3 cellular contexts compared by ENCODE assay signal in the genomic region with DNA sequence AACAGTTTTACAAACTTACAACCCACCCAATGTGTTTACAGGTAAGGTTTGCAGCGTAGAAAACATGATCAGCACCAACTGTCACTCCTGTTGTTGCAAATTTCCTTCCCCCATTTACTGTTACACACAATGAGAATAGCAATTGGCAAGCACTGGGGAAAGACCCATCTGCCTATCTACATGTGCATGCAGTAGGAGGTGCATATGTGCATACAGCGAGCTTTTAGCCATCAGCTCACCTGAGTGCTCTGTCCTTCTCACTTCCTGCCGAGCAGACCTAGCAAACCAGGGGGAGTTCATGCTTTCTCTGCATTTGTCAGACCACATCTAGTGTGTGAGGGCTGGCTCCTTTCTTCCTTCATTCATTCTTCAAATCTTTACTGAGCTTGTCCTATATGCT.
TF ChIP-seq lines count a peak whose summit lies in the region.

No MANE protein-coding gene starts in this region.

TF ChIP-seq in GM23338, 12 proteins besides CTCF, POLR2A, EP300 and RAD21 (continues in another document):
- TF ChIP-seq NANOG (IDR thresholded peaks at IDR 0.05; ENCODE audit: borderline replicate concordance) (no peak), ETS1 (IDR thresholded peaks at IDR 0.05) (no peak)
- TF ChIP-seq, protein P1, sequence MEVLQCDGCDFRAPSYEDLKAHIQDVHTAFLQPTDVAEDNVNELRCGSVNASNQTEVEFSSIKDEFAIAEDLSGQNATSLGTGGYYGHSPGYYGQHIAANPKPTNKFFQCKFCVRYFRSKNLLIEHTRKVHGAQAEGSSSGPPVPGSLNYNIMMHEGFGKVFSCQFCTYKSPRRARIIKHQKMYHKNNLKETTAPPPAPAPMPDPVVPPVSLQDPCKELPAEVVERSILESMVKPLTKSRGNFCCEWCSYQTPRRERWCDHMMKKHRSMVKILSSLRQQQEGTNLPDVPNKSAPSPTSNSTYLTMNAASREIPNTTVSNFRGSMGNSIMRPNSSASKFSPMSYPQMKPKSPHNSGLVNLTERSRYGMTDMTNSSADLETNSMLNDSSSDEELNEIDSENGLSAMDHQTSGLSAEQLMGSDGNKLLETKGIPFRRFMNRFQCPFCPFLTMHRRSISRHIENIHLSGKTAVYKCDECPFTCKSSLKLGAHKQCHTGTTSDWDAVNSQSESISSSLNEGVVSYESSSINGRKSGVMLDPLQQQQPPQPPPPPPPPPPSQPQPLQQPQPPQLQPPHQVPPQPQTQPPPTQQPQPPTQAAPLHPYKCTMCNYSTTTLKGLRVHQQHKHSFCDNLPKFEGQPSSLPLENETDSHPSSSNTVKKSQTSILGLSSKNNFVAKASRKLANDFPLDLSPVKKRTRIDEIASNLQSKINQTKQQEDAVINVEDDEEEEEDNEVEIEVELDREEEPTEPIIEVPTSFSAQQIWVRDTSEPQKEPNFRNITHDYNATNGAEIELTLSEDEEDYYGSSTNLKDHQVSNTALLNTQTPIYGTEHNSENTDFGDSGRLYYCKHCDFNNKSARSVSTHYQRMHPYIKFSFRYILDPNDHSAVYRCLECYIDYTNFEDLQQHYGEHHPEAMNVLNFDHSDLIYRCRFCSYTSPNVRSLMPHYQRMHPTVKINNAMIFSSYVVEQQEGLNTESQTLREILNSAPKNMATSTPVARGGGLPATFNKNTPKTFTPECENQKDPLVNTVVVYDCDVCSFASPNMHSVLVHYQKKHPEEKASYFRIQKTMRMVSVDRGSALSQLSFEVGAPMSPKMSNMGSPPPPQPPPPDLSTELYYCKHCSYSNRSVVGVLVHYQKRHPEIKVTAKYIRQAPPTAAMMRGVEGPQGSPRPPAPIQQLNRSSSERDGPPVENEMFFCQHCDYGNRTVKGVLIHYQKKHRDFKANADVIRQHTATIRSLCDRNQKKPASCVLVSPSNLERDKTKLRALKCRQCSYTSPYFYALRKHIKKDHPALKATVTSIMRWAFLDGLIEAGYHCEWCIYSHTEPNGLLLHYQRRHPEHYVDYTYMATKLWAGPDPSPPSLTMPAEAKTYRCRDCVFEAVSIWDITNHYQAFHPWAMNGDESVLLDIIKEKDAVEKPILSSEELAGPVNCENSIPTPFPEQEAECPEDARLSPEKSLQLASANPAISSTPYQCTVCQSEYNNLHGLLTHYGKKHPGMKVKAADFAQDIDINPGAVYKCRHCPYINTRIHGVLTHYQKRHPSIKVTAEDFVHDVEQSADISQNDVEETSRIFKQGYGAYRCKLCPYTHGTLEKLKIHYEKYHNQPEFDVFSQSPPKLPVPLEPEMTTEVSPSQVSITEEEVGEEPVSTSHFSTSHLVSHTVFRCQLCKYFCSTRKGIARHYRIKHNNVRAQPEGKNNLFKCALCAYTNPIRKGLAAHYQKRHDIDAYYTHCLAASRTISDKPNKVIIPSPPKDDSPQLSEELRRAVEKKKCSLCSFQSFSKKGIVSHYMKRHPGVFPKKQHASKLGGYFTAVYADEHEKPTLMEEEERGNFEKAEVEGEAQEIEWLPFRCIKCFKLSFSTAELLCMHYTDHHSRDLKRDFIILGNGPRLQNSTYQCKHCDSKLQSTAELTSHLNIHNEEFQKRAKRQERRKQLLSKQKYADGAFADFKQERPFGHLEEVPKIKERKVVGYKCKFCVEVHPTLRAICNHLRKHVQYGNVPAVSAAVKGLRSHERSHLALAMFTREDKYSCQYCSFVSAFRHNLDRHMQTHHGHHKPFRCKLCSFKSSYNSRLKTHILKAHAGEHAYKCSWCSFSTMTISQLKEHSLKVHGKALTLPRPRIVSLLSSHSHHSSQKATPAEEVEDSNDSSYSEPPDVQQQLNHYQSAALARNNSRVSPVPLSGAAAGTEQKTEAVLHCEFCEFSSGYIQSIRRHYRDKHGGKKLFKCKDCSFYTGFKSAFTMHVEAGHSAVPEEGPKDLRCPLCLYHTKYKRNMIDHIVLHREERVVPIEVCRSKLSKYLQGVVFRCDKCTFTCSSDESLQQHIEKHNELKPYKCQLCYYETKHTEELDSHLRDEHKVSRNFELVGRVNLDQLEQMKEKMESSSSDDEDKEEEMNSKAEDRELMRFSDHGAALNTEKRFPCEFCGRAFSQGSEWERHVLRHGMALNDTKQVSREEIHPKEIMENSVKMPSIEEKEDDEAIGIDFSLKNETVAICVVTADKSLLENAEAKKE (CRISPR knock-in tag; IDR thresholded peaks at IDR 0.05), result no peak

TF ChIP-seq in H1, 55 proteins besides CTCF, POLR2A, EP300 and RAD21:
- TF ChIP-seq, protein P2, sequence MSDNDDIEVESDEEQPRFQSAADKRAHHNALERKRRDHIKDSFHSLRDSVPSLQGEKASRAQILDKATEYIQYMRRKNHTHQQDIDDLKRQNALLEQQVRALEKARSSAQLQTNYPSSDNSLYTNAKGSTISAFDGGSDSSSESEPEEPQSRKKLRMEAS (IDR thresholded peaks at IDR 0.05), result no peak
- TF ChIP-seq, protein P3, sequence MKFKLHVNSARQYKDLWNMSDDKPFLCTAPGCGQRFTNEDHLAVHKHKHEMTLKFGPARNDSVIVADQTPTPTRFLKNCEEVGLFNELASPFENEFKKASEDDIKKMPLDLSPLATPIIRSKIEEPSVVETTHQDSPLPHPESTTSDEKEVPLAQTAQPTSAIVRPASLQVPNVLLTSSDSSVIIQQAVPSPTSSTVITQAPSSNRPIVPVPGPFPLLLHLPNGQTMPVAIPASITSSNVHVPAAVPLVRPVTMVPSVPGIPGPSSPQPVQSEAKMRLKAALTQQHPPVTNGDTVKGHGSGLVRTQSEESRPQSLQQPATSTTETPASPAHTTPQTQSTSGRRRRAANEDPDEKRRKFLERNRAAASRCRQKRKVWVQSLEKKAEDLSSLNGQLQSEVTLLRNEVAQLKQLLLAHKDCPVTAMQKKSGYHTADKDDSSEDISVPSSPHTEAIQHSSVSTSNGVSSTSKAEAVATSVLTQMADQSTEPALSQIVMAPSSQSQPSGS (IDR thresholded peaks at IDR 0.05; ENCODE audit: low read length), result no peak
- no peak for TF ChIP-seq BCL11A (IDR thresholded peaks at IDR 0.05; ENCODE audit: low read depth in 2 of 2, low read length in 2 of 2)
- TF ChIP-seq KDM1A (IDR thresholded peaks at IDR 0.05; ENCODE audit: borderline replicate concordance, low read length), result no peak
- no peak for TF ChIP-seq MAFK (IDR thresholded peaks at IDR 0.05; ENCODE audit: low read depth, low read length)
TF ChIP-seq in H1: peak in this region for 0.

TF ChIP-seq in HEK293T, 16 proteins besides CTCF, POLR2A, EP300 and RAD21:
- TF ChIP-seq LEF1 (IDR thresholded peaks at IDR 0.05; ENCODE audit: borderline replicate concordance) (no peak), BHLHE40 (IDR thresholded peaks at IDR 0.05; ENCODE audit: borderline replicate concordance) (no peak)
